ENCODE assay signal across 1 cellular context in genomic region chr6:161353208-161353613, GRCh38.
TF ChIP-seq lines count a peak whose summit lies in the region.

No MANE protein-coding gene starts in this region.

TF ChIP-seq in HCT116, 20 proteins besides CTCF, POLR2A, EP300 and RAD21 (continued from another document):
- TF ChIP-seq REST (IDR thresholded peaks at IDR 0.05; ENCODE audit: low read depth) (no peak), ZBTB33 (IDR thresholded peaks at IDR 0.05; ENCODE audit: extremely low read depth, insufficient replicate concordance, low read length) (no peak), CEBPB (IDR thresholded peaks at IDR 0.05; ENCODE audit: low read depth) (no peak), EZH2 (IDR thresholded peaks at IDR 0.05) (no peak), CBX3 (IDR thresholded peaks at IDR 0.05; ENCODE audit: low read depth) (no peak), ELF1 (IDR thresholded peaks at IDR 0.05; ENCODE audit: borderline replicate concordance, low read depth) (no peak), ATF3 (IDR thresholded peaks at IDR 0.05) (no peak), EZH2phosphoT487 (IDR thresholded peaks at IDR 0.05; ENCODE audit: borderline replicate concordance) (no peak), SP1 (IDR thresholded peaks at IDR 0.05; ENCODE audit: low read depth) (no peak), YY1 (IDR thresholded peaks at IDR 0.05; ENCODE audit: extremely low read depth, insufficient replicate concordance, low read depth, low read length) (peak; percentile 30), POLR2AphosphoS5 (IDR thresholded peaks at IDR 0.05; ENCODE audit: low read depth, low read length) (no peak), EGR1 (IDR thresholded peaks at IDR 0.05; ENCODE audit: low read depth) (no peak)
